1 cellular context compared by ENCODE assay signal in the genomic region with DNA sequence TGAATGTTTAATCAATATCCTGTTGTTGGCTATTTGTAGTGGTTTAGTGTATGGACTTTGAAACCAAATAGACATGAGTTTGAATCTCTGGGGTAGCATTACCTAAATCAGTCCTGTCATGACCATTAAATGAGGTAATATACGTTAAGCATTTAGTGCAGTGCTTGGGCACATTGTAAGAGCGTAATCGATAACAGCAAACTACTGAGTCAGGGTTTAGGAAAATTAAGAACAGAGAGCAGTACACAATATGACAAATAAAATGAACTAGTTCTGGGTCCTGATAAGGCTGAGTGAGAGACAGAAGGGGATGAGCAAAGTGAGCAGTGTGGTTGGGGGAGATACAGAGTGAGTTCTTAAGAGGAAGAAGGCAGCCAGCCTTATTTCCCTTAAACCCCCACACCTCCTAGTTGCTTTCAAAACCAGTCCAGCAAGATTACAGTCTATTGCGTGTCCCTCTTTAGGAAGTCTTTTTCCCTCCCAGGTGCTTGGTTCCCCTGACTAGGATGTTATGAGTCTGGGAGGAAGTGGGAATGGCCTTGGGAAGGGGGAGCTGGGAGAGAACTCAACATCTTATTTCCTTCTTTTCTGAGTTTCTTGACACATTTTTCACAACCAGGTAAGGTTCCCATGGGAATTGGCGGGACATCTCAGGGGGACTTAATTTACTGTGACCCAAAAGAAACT.
TF ChIP-seq lines count a peak whose summit lies in the region.

No MANE protein-coding gene starts in this region.

TF ChIP-seq in K562, 482 proteins besides CTCF, POLR2A, EP300 and RAD21 (continued from another document and continues in another):
- peak; percentile 53; the same call in 1 of the 2 replicates for TF ChIP-seq RBFOX2 (IDR thresholded peaks at IDR 0.05; ENCODE audit: low read depth, low read length)
- TF ChIP-seq DDX20 (tag; IDR thresholded peaks at IDR 0.05; ENCODE audit: low read depth) = 0 out of 2 replicates have a peak, but pooled peaks have one; percentile 22
- peak; percentile 44; the same call in 1 of the 2 replicates for TF ChIP-seq ESRRA (IDR thresholded peaks at IDR 0.05; ENCODE audit: borderline replicate concordance, low read depth)
- TF ChIP-seq, protein P1, sequence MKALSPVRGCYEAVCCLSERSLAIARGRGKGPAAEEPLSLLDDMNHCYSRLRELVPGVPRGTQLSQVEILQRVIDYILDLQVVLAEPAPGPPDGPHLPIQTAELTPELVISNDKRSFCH (CRISPR knock-in tag; IDR thresholded peaks at IDR 0.05) = no peak
- TF ChIP-seq, protein P1 (tag; IDR thresholded peaks at IDR 0.05) = no peak
- peak; percentile 46; the same call in 1 of the 2 replicates for TF ChIP-seq BCOR (IDR thresholded peaks at IDR 0.05)
- TF ChIP-seq, protein P2, sequence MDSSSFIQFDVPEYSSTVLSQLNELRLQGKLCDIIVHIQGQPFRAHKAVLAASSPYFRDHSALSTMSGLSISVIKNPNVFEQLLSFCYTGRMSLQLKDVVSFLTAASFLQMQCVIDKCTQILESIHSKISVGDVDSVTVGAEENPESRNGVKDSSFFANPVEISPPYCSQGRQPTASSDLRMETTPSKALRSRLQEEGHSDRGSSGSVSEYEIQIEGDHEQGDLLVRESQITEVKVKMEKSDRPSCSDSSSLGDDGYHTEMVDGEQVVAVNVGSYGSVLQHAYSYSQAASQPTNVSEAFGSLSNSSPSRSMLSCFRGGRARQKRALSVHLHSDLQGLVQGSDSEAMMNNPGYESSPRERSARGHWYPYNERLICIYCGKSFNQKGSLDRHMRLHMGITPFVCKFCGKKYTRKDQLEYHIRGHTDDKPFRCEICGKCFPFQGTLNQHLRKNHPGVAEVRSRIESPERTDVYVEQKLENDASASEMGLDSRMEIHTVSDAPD (CRISPR knock-in tag; IDR thresholded peaks at IDR 0.05) = no peak
- TF ChIP-seq, protein P3, sequence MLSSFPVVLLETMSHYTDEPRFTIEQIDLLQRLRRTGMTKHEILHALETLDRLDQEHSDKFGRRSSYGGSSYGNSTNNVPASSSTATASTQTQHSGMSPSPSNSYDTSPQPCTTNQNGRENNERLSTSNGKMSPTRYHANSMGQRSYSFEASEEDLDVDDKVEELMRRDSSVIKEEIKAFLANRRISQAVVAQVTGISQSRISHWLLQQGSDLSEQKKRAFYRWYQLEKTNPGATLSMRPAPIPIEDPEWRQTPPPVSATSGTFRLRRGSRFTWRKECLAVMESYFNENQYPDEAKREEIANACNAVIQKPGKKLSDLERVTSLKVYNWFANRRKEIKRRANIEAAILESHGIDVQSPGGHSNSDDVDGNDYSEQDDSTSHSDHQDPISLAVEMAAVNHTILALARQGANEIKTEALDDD (IDR thresholded peaks at IDR 0.05) = peak; percentile 97
- TF ChIP-seq FOSL1 (tag; conservative IDR thresholded peaks at IDR 0.05) = peak; percentile 60
- TF ChIP-seq STAT5A (IDR thresholded peaks at IDR 0.05; ENCODE audit: borderline replicate concordance, low read length) = peak; percentile 24; the same call in 1 of the 2 replicates
- TF ChIP-seq, protein P4, sequence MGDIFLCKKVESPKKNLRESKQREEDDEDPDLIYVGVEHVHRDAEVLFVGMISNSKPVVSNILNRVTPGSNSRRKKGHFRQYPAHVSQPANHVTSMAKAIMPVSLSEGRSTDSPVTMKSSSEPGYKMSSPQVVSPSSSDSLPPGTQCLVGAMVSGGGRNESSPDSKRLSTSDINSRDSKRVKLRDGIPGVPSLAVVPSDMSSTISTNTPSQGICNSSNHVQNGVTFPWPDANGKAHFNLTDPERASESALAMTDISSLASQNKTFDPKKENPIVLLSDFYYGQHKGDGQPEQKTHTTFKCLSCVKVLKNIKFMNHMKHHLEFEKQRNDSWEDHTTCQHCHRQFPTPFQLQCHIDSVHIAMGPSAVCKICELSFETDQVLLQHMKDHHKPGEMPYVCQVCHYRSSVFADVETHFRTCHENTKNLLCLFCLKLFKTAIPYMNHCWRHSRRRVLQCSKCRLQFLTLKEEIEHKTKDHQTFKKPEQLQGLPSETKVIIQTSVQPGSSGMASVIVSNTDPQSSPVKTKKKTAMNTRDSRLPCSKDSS (IDR thresholded peaks at IDR 0.05; ENCODE audit: low read depth, partially characterized antibody) = no peak
- TF ChIP-seq SIRT6 (IDR thresholded peaks at IDR 0.05; ENCODE audit: low read depth, low read length) = no peak
- TF ChIP-seq, protein P5, sequence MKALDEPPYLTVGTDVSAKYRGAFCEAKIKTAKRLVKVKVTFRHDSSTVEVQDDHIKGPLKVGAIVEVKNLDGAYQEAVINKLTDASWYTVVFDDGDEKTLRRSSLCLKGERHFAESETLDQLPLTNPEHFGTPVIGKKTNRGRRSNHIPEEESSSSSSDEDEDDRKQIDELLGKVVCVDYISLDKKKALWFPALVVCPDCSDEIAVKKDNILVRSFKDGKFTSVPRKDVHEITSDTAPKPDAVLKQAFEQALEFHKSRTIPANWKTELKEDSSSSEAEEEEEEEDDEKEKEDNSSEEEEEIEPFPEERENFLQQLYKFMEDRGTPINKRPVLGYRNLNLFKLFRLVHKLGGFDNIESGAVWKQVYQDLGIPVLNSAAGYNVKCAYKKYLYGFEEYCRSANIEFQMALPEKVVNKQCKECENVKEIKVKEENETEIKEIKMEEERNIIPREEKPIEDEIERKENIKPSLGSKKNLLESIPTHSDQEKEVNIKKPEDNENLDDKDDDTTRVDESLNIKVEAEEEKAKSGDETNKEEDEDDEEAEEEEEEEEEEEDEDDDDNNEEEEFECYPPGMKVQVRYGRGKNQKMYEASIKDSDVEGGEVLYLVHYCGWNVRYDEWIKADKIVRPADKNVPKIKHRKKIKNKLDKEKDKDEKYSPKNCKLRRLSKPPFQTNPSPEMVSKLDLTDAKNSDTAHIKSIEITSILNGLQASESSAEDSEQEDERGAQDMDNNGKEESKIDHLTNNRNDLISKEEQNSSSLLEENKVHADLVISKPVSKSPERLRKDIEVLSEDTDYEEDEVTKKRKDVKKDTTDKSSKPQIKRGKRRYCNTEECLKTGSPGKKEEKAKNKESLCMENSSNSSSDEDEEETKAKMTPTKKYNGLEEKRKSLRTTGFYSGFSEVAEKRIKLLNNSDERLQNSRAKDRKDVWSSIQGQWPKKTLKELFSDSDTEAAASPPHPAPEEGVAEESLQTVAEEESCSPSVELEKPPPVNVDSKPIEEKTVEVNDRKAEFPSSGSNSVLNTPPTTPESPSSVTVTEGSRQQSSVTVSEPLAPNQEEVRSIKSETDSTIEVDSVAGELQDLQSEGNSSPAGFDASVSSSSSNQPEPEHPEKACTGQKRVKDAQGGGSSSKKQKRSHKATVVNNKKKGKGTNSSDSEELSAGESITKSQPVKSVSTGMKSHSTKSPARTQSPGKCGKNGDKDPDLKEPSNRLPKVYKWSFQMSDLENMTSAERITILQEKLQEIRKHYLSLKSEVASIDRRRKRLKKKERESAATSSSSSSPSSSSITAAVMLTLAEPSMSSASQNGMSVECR (CRISPR knock-in tag; IDR thresholded peaks at IDR 0.05) = no peak
- peak; percentile 30; the same call in 1 of the 2 replicates for TF ChIP-seq NFE2 (IDR thresholded peaks at IDR 0.05; ENCODE audit: low read depth)
- TF ChIP-seq SMAD3 (CRISPR knock-in tag; conservative IDR thresholded peaks at IDR 0.05) = 0 out of 2 replicates have a peak, but pooled peaks have one; percentile 6
- TF ChIP-seq CBFA2T3 (IDR thresholded peaks at IDR 0.05) = peak; percentile 89
- peak; percentile 72 for TF ChIP-seq MEIS2 (IDR thresholded peaks at IDR 0.05; ENCODE audit: partially characterized antibody)
- TF ChIP-seq FOXJ2 (tag; IDR thresholded peaks at IDR 0.05) = peak; percentile 50; the same call in 1 of the 2 replicates
- TF ChIP-seq, protein P6, sequence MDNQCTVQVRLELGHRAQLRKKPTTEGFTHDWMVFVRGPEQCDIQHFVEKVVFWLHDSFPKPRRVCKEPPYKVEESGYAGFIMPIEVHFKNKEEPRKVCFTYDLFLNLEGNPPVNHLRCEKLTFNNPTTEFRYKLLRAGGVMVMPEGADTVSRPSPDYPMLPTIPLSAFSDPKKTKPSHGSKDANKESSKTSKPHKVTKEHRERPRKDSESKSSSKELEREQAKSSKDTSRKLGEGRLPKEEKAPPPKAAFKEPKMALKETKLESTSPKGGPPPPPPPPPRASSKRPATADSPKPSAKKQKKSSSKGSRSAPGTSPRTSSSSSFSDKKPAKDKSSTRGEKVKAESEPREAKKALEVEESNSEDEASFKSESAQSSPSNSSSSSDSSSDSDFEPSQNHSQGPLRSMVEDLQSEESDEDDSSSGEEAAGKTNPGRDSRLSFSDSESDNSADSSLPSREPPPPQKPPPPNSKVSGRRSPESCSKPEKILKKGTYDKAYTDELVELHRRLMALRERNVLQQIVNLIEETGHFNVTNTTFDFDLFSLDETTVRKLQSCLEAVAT (IDR thresholded peaks at IDR 0.05) = no peak
- TF ChIP-seq ZNF175 (CRISPR knock-in tag; IDR thresholded peaks at IDR 0.05; ENCODE audit: low read depth) = peak; percentile 76; the same call in 1 of the 2 replicates
- TF ChIP-seq, protein P7, sequence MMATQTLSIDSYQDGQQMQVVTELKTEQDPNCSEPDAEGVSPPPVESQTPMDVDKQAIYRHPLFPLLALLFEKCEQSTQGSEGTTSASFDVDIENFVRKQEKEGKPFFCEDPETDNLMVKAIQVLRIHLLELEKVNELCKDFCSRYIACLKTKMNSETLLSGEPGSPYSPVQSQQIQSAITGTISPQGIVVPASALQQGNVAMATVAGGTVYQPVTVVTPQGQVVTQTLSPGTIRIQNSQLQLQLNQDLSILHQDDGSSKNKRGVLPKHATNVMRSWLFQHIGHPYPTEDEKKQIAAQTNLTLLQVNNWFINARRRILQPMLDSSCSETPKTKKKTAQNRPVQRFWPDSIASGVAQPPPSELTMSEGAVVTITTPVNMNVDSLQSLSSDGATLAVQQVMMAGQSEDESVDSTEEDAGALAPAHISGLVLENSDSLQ (IDR thresholded peaks at IDR 0.05) = peak; percentile 77
- TF ChIP-seq, protein P8, sequence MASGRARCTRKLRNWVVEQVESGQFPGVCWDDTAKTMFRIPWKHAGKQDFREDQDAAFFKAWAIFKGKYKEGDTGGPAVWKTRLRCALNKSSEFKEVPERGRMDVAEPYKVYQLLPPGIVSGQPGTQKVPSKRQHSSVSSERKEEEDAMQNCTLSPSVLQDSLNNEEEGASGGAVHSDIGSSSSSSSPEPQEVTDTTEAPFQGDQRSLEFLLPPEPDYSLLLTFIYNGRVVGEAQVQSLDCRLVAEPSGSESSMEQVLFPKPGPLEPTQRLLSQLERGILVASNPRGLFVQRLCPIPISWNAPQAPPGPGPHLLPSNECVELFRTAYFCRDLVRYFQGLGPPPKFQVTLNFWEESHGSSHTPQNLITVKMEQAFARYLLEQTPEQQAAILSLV (tag; IDR thresholded peaks at IDR 0.05) = no peak
- TF ChIP-seq SMARCC2 (IDR thresholded peaks at IDR 0.05; ENCODE audit: low read depth) = peak; percentile 71; the same call in 1 of the 2 replicates
- TF ChIP-seq HDGF (IDR thresholded peaks at IDR 0.05) = 0 out of 2 replicates have a peak, but pooled peaks have one; percentile 71
- TF ChIP-seq GABPA (tag; conservative IDR thresholded peaks at IDR 0.05; ENCODE audit: low read depth) = peak; percentile 40; the same call in 1 of the 2 replicates
- TF ChIP-seq, protein P9, sequence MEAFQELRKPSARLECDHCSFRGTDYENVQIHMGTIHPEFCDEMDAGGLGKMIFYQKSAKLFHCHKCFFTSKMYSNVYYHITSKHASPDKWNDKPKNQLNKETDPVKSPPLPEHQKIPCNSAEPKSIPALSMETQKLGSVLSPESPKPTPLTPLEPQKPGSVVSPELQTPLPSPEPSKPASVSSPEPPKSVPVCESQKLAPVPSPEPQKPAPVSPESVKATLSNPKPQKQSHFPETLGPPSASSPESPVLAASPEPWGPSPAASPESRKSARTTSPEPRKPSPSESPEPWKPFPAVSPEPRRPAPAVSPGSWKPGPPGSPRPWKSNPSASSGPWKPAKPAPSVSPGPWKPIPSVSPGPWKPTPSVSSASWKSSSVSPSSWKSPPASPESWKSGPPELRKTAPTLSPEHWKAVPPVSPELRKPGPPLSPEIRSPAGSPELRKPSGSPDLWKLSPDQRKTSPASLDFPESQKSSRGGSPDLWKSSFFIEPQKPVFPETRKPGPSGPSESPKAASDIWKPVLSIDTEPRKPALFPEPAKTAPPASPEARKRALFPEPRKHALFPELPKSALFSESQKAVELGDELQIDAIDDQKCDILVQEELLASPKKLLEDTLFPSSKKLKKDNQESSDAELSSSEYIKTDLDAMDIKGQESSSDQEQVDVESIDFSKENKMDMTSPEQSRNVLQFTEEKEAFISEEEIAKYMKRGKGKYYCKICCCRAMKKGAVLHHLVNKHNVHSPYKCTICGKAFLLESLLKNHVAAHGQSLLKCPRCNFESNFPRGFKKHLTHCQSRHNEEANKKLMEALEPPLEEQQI (IDR thresholded peaks at IDR 0.05) = peak; percentile 75; the same call in 1 of the 2 replicates
- TF ChIP-seq EZH2 (IDR thresholded peaks at IDR 0.05; ENCODE audit: borderline replicate concordance, low read depth, low read length) = no peak
- TF ChIP-seq IFI16 (CRISPR knock-in tag; IDR thresholded peaks at IDR 0.05) = no peak
- TF ChIP-seq U2AF2 (optimal IDR thresholded peaks at IDR 0.05; ENCODE audit: low read depth, low read length) = no peak
- TF ChIP-seq MEF2D (tag; conservative IDR thresholded peaks at IDR 0.05; ENCODE audit: low read depth) = 0 out of 2 replicates have a peak, but pooled peaks have one; percentile 21
- TF ChIP-seq C11orf30 (IDR thresholded peaks at IDR 0.05; ENCODE audit: low read depth) = peak; percentile 87
- peak; percentile 39; the same call in 1 of the 2 replicates for TF ChIP-seq GATAD2B (IDR thresholded peaks at IDR 0.05; ENCODE audit: borderline replicate concordance)
- TF ChIP-seq CBX5 (IDR thresholded peaks at IDR 0.05; ENCODE audit: borderline replicate concordance, low read depth) = no peak
- TF ChIP-seq, protein P10, sequence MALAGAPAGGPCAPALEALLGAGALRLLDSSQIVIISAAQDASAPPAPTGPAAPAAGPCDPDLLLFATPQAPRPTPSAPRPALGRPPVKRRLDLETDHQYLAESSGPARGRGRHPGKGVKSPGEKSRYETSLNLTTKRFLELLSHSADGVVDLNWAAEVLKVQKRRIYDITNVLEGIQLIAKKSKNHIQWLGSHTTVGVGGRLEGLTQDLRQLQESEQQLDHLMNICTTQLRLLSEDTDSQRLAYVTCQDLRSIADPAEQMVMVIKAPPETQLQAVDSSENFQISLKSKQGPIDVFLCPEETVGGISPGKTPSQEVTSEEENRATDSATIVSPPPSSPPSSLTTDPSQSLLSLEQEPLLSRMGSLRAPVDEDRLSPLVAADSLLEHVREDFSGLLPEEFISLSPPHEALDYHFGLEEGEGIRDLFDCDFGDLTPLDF (CRISPR knock-in tag; IDR thresholded peaks at IDR 0.05) = no peak
- TF ChIP-seq KLF16 (IDR thresholded peaks at IDR 0.05) = 0 out of 2 replicates have a peak, but pooled peaks have one; percentile 54
- TF ChIP-seq SMARCA5 (IDR thresholded peaks at IDR 0.05) = 0 out of 2 replicates have a peak, but pooled peaks have one; percentile 63
- TF ChIP-seq BRD9 (IDR thresholded peaks at IDR 0.05; ENCODE audit: low read depth, partially characterized antibody) = peak; percentile 57
